In the genomic region with DNA sequence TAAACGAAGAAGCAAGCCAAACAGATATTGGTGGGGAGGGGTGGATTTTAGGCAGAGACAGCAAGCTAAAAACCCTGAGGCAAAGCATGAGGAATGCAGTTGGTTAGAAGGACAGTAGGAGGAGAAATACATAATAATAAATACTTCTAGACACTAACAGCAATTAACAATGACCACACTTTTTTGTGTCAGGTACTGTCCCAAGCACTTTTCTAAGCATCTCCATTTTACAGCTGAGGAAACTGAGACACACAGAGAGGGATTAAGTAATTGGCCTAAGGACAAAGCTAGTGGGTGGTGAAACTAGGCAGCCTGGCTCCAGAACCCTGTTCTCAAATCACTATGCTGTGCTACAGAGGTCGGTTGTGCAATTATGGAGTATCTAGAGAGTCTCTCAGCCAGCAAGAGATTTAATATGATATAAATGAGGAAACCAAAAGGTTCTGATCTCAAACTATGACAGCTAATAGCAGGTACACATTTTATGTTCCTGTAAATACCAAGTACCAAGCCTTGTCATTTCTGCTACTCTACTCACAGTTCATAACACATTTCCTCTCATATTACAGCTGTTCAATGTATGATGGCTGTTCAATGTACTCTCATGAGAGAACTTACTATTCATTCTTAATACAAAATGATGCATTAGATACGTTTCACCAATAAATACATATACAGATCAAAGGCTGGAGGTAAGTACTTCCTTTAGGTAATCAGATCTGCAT, we compare ENCODE assay signal across 11 cellular contexts. TPM values are rescaled to one million over a fixed set of nuclear protein-coding genes. Genes with fewer than 3 reads are reported as not detected.
DNase-seq lines count a peak whose midpoint lies in the region; ATAC-seq and TF ChIP-seq lines count a peak whose summit lies in the region.
"Had no signal": no experiment of that assay in that cellular context is flagged by ENCODE, and none has a peak within 500 bp of the region (broad histone marks: within the 10 kb centered on the region; RNA-seq: fewer than 3 reads in every experiment).

No MANE protein-coding gene starts in this region.

- no peaks in the 10 kb centered on the region for H3K36me3 ChIP-seq in esophagus squamous epithelium
- H3K36me3 ChIP-seq: prostate gland had no signal

- 23 to 40% methylated on average over 3 of the region's 3 CpGs for WGBS in esophagus squamous epithelium, 2 donors

- TF ChIP-seq CTCF in esophagus squamous epithelium (IDR thresholded peaks at IDR 0.05): no peak

- H3K4me3 ChIP-seq in esophagus squamous epithelium: no peak overlapping the region
- H3K4me3 ChIP-seq: prostate gland had no signal

- DNase-seq in SKM-1 treated with dmso at 0.1 percent for 144 hours (lab: John Stamatoyannopoulos, UW; ENCODE audit: unreplicated experiment) (peak; percentile 29), SKM-1 (lab: John Stamatoyannopoulos, UW; ENCODE audit: unreplicated experiment) (no peak), RPMI7951 (ENCODE audit: low read depth) (peak; percentile 59), left ventricle myocardium superior (no peak), superior temporal gyrus (ENCODE audit: extremely low spot score) (peak; percentile 28), esophagus squamous epithelium (lab: John Stamatoyannopoulos, UW) (no peak), head of caudate nucleus (no peak), NCI-H1436 (lab: John Stamatoyannopoulos, UW) (no peak)
- DNase-seq: activated CD4-positive, alpha-beta T cell treated with anti-CD3 and anti-CD28 coated beads for 48 hours; endodermal cell had no signal

- intact Hi-C loops in left ventricle myocardium superior (cut with micrococcal nuclease) (no loop called here), esophagus squamous epithelium (cut with DNase I) (no loop called here), head of caudate nucleus (cut with DNase I) (no loop called here)

- peaks cover 8 to 62% (median 10%) of the 10 kb centered on the region in 3 donors for H3K4me1 ChIP-seq in esophagus squamous epithelium

- no peak overlapping the region for H3K27ac ChIP-seq in esophagus squamous epithelium
- H3K27ac ChIP-seq: prostate gland had no signal

- no peak for TF ChIP-seq POLR2A in esophagus squamous epithelium (IDR thresholded peaks at IDR 0.05)

- peak; percentile 39 for ATAC-seq in left ventricle myocardium superior

- H3K27me3 ChIP-seq in esophagus squamous epithelium: no peaks in the 10 kb centered on the region

- H3K9me3 ChIP-seq in esophagus squamous epithelium: no peaks in the 10 kb centered on the region
- H3K9me3 ChIP-seq: prostate gland had no signal

RNA-seq across cellular contexts. Expression of a gene that starts 5.3 kb away (rescaled TPM):
- 35.1 and 35.6 TPM in 2 replicates for total RNA-seq in RPMI7951 (2014; rRNA removed; shearing (Covaris generic))
- 31.4 TPM for total RNA-seq in left ventricle myocardium superior
- 10 to 100 TPM; 12.6 to 35.1 (median 15.8) TPM for total RNA-seq in esophagus squamous epithelium

Comparison
In these comparisons a context has a peak if more than half of its experiments do, and no peak if none do; other contexts are left out.
1. DNase-seq: peak in SKM-1 treated with dmso at 0.1 percent for 144 hours (single experiment), RPMI7951 (single experiment) and superior temporal gyrus (single experiment); none in SKM-1 (single experiment), left ventricle myocardium superior (single experiment), esophagus squamous epithelium (single experiment), head of caudate nucleus (0 of 42) and NCI-H1436 (single experiment).